Comparison of ENCODE assay signal across 1 cellular context in the genomic region with DNA sequence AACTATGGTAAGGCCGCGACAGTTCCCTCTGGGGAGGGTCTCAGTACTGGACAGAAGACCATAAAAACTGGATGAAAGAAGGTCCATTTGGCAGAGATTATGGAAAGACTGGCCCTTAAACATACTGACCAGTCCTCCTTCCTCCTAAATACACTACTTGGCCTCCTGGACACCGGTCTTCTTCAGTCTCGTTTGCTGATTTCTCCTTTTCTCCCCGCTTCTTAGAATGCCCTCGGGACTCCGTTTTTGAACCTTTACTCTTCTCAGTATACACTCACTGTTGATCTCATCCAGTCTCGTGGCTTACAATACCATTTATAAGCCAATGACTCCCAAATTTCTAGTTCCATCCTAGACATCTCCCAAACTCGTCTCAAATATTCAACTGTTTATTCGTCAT.
TF ChIP-seq lines count a peak whose summit lies in the region.

No MANE protein-coding gene starts in this region.

TF ChIP-seq in neural cell, 6 proteins besides CTCF, POLR2A, EP300 and RAD21 (continued from another document):
- TF ChIP-seq, protein P1, sequence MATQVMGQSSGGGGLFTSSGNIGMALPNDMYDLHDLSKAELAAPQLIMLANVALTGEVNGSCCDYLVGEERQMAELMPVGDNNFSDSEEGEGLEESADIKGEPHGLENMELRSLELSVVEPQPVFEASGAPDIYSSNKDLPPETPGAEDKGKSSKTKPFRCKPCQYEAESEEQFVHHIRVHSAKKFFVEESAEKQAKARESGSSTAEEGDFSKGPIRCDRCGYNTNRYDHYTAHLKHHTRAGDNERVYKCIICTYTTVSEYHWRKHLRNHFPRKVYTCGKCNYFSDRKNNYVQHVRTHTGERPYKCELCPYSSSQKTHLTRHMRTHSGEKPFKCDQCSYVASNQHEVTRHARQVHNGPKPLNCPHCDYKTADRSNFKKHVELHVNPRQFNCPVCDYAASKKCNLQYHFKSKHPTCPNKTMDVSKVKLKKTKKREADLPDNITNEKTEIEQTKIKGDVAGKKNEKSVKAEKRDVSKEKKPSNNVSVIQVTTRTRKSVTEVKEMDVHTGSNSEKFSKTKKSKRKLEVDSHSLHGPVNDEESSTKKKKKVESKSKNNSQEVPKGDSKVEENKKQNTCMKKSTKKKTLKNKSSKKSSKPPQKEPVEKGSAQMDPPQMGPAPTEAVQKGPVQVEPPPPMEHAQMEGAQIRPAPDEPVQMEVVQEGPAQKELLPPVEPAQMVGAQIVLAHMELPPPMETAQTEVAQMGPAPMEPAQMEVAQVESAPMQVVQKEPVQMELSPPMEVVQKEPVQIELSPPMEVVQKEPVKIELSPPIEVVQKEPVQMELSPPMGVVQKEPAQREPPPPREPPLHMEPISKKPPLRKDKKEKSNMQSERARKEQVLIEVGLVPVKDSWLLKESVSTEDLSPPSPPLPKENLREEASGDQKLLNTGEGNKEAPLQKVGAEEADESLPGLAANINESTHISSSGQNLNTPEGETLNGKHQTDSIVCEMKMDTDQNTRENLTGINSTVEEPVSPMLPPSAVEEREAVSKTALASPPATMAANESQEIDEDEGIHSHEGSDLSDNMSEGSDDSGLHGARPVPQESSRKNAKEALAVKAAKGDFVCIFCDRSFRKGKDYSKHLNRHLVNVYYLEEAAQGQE (IDR thresholded peaks at IDR 0.05; ENCODE audit: borderline replicate concordance), result no peak
- no peak for TF ChIP-seq TAF1 (IDR thresholded peaks at IDR 0.05; ENCODE audit: low read depth)
